13 cellular contexts compared by ENCODE assay signal in genomic region chr3:60080648-60081047, GRCh38.
DNase-seq lines count a peak whose midpoint lies in the region; ATAC-seq and TF ChIP-seq lines count a peak whose summit lies in the region.
"Had no signal": no experiment of that assay in that cellular context is flagged by ENCODE, and none has a peak within 500 bp of the region (broad histone marks: within the 10 kb centered on the region; RNA-seq: fewer than 3 reads in every experiment).

No MANE protein-coding gene starts in this region.

- peaks cover 56% of the 10 kb centered on the region for H3K4me1 Mint-ChIP-seq in activated CD4-positive, alpha-beta memory T cell treated with anti-CD3 and anti-CD28 coated beads for 36 hours (ENCODE audit: low read depth)
- H3K4me1 Mint-ChIP-seq in natural killer cell: peaks cover 26 to 37% of the 10 kb centered on the region in 2 donors

- ATAC-seq in HG02884 (IDR thresholded peaks at IDR 0.05; ENCODE audit: unreplicated experiment) (peak; percentile 44), natural killer cell (peak in 1 of 3 donors; percentile 12), HG02759 (IDR thresholded peaks at IDR 0.05; ENCODE audit: unreplicated experiment) (no peak)
- ATAC-seq: HCT116 had no signal

- peak; percentile 87 for DNase-seq in COLO829 (ENCODE audit: low spot score)
- DNase-seq in activated CD4-positive, alpha-beta memory T cell treated with anti-CD3 and anti-CD28 coated beads for 36 hours: no peak
- no peak for DNase-seq in natural killer cell
- no peak for DNase-seq in NOMO-1 treated with DMSO at 0.1 percent for 48 hours (lab: John Stamatoyannopoulos, UW; ENCODE audit: unreplicated experiment)
- no peak for DNase-seq in HT-29 (ENCODE audit: low spot score)
- DNase-seq: GF-D8, MV-4-11, NCI-H2171 treated with DMSO at 0.1 percent for 48 hours, sigmoid colon had no signal

- H3K4me3 Mint-ChIP-seq in activated CD4-positive, alpha-beta memory T cell treated with anti-CD3 and anti-CD28 coated beads for 36 hours: peak overlapping the region; percentile 70
- peak overlapping the region; percentile 2 for H3K4me3 Mint-ChIP-seq in natural killer cell
- H3K4me3 Mint-ChIP-seq: dendritic cell treated with granulocyte-macrophage colony-stimulating factor and Interleukin-4, amounts not matched to agents 40 ng/mL and 50 ng/mL, for 4 days had no signal

- intact Hi-C loops in activated CD4-positive, alpha-beta memory T cell treated with anti-CD3 and anti-CD28 coated beads for 36 hours (cut with micrococcal nuclease): loop anchor here (1.0 to 10.0 kb wide), 7 partner anchors 27 to 694 kb away; no protein-coding TSS in a partner anchor
- intact Hi-C loops in natural killer cell (cut with micrococcal nuclease): no loop called here

- H3K36me3 Mint-ChIP-seq in activated CD4-positive, alpha-beta memory T cell treated with anti-CD3 and anti-CD28 coated beads for 36 hours: peaks cover 9% of the 10 kb centered on the region
- H3K36me3 Mint-ChIP-seq in natural killer cell: no peaks in the 10 kb centered on the region

- CTCF ChIA-PET in activated CD4-positive, alpha-beta memory T cell treated with anti-CD3 and anti-CD28 coated beads for 36 hours (lab: Charles Lee): no interaction called here

- peak overlapping the region; percentile 79 for H3K27ac Mint-ChIP-seq in activated CD4-positive, alpha-beta memory T cell treated with anti-CD3 and anti-CD28 coated beads for 36 hours
- no peak overlapping the region for H3K27ac Mint-ChIP-seq in natural killer cell
- H3K27ac Mint-ChIP-seq: dendritic cell treated with granulocyte-macrophage colony-stimulating factor and Interleukin-4, amounts not matched to agents 40 ng/mL and 50 ng/mL, for 4 days had no signal

- POLR2A ChIA-PET in activated CD4-positive, alpha-beta memory T cell treated with anti-CD3 and anti-CD28 coated beads for 36 hours (lab: Charles Lee): no interaction called here

- TF ChIP-seq CTCF in natural killer cell (IDR thresholded peaks at IDR 0.05): no peak

- H3K27me3 Mint-ChIP-seq in activated CD4-positive, alpha-beta memory T cell treated with anti-CD3 and anti-CD28 coated beads for 36 hours: no peaks in the 10 kb centered on the region
- H3K27me3 Mint-ChIP-seq in natural killer cell (ENCODE audit: low read depth in 2 of 2): no peaks in the 10 kb centered on the region
- H3K27me3 Mint-ChIP-seq: dendritic cell treated with granulocyte-macrophage colony-stimulating factor and Interleukin-4, amounts not matched to agents 40 ng/mL and 50 ng/mL, for 4 days had no signal

- peaks cover 16% of the 10 kb centered on the region for H3K9me3 Mint-ChIP-seq in activated CD4-positive, alpha-beta memory T cell treated with anti-CD3 and anti-CD28 coated beads for 36 hours
- no peaks in the 10 kb centered on the region for H3K9me3 Mint-ChIP-seq in natural killer cell
- H3K9me3 Mint-ChIP-seq: dendritic cell treated with granulocyte-macrophage colony-stimulating factor and Interleukin-4, amounts not matched to agents 40 ng/mL and 50 ng/mL, for 4 days had no signal
